Comparison of ENCODE assay signal across 20 cellular contexts in the genomic region with DNA sequence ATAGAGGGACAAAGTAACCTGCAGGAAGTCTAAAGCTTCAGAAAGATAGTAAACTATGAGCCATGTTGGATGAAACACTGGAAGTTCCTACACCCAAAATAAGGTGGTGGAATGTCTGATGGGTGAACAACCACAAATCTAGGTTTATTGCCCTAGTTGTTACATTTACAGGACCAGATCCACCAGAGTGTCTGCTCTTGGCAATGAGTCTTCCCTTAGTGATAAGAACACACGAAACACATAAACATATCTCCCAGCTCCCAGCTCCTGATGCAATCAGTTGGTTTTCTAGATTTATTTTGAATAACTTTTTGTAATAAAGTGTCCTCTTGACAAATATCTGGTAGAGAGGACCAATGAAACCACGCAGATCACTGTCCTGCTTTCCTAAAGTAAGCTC.
"Had no signal": no experiment of that assay in that cellular context is flagged by ENCODE, and none has a peak within 500 bp of the region (broad histone marks: within the 10 kb centered on the region; RNA-seq: fewer than 3 reads in every experiment).

No MANE protein-coding gene starts in this region.

- H3K27ac Mint-ChIP-seq: dendritic cell treated with granulocyte-macrophage colony-stimulating factor and Interleukin-4, amounts not matched to agents 40 ng/mL and 50 ng/mL, for 4 days; effector memory CD8-positive, alpha-beta T cell; endodermal cell; naive thymus-derived CD4-positive, alpha-beta T cell had no signal

- H3K4me3 ChIP-seq: colonic mucosa, esophagus squamous epithelium, gastroesophageal sphincter, heart right ventricle, left lung, lower lobe of right lung had no signal

- H3K36me3 ChIP-seq: colonic mucosa, esophagus squamous epithelium, gastroesophageal sphincter, heart right ventricle, left lung, lower lobe of right lung had no signal

- H3K9me3 ChIP-seq: colonic mucosa had no signal

- H3K36me3 Mint-ChIP-seq: naive thymus-derived CD4-positive, alpha-beta T cell had no signal

- H3K4me1 Mint-ChIP-seq: naive thymus-derived CD4-positive, alpha-beta T cell had no signal

- H3K27me3 ChIP-seq: colonic mucosa, esophagus squamous epithelium, foreskin keratinocyte, gastroesophageal sphincter, heart right ventricle, left lung had no signal

- H3K27me3 Mint-ChIP-seq: dendritic cell treated with granulocyte-macrophage colony-stimulating factor and Interleukin-4, amounts not matched to agents 40 ng/mL and 50 ng/mL, for 4 days; effector memory CD8-positive, alpha-beta T cell had no signal

- H3K27ac ChIP-seq: colonic mucosa, epithelial cell of prostate, esophagus squamous epithelium, foreskin keratinocyte, gastroesophageal sphincter, left lung, lower lobe of right lung had no signal

- H3K4me3 Mint-ChIP-seq: dendritic cell treated with granulocyte-macrophage colony-stimulating factor and Interleukin-4, amounts not matched to agents 40 ng/mL and 50 ng/mL, for 4 days; effector memory CD8-positive, alpha-beta T cell; endodermal cell; naive thymus-derived CD4-positive, alpha-beta T cell had no signal

- H3K4me1 ChIP-seq: colonic mucosa, foreskin keratinocyte, left lung, lower lobe of right lung had no signal

- DNase-seq: colonic mucosa; cortex of kidney; effector CD8-positive, alpha-beta T cell; effector memory CD8-positive, alpha-beta T cell; endodermal cell; erythroblast; esophagus squamous epithelium; foreskin keratinocyte; heart right ventricle; hippocampal formation; left cardiac atrium; left lung; left ventricle myocardium superior; lower lobe of right lung; mesendoderm; midbrain; naive thymus-derived CD4-positive, alpha-beta T cell had no signal
